9 cellular contexts compared by ENCODE assay signal in genomic region chr2:152134488-152135280, GRCh38. TPM values are rescaled to one million over a fixed set of nuclear protein-coding genes. Genes with fewer than 3 reads are reported as not detected.
A peak's percentile ranks its signal among the peaks of the same experiment; 100 is the strongest.
DNase-seq lines count a peak whose midpoint lies in the region; ATAC-seq and TF ChIP-seq lines count a peak whose summit lies in the region.
"Had no signal": no experiment of that assay in that cellular context is flagged by ENCODE, and none has a peak within 500 bp of the region (broad histone marks: within the 10 kb centered on the region; RNA-seq: fewer than 3 reads in every experiment).

No MANE protein-coding gene starts in this region.

- peaks cover 14% of the 10 kb centered on the region for H3K36me3 Mint-ChIP-seq in activated CD4-positive, alpha-beta memory T cell treated with anti-CD3 and anti-CD28 coated beads, Interleukin-2, amount 10 ng/mL, durations not matched to agents 7 days and 5 days (ENCODE audit: low read depth)
- peaks cover 34% of the 10 kb centered on the region for H3K36me3 Mint-ChIP-seq in nephron (ENCODE audit: low read depth)

- no peak overlapping the region for H3K4me3 Mint-ChIP-seq in activated CD4-positive, alpha-beta memory T cell treated with anti-CD3 and anti-CD28 coated beads, Interleukin-2, amount 10 ng/mL, durations not matched to agents 7 days and 5 days
- H3K4me3 Mint-ChIP-seq in nephron, result no peak overlapping the region

- H3K27ac Mint-ChIP-seq in activated CD4-positive, alpha-beta memory T cell treated with anti-CD3 and anti-CD28 coated beads, Interleukin-2, amount 10 ng/mL, durations not matched to agents 7 days and 5 days, result no peak overlapping the region
- peak overlapping the region; percentile 18 to 77 (median 64) for H3K27ac Mint-ChIP-seq in nephron

- TF ChIP-seq POLR2A in ovary (IDR thresholded peaks at IDR 0.05), result no peak

- H3K4me1 ChIP-seq in ovary (ENCODE audit: insufficient read depth) (peaks cover 2% of the 10 kb centered on the region), upper lobe of right lung (no peaks in the 10 kb centered on the region)
- H3K4me1 ChIP-seq: BLaER1 had no signal

- H3K27ac ChIP-seq in ovary (no peak overlapping the region), upper lobe of right lung (no peak overlapping the region)
- H3K27ac ChIP-seq: BLaER1 had no signal

- no peaks in the 10 kb centered on the region for H3K9me3 Mint-ChIP-seq in activated CD4-positive, alpha-beta memory T cell treated with anti-CD3 and anti-CD28 coated beads, Interleukin-2, amount 10 ng/mL, durations not matched to agents 7 days and 5 days
- no peaks in the 10 kb centered on the region for H3K9me3 Mint-ChIP-seq in nephron

- peaks cover 12% of the 10 kb centered on the region for H3K4me1 Mint-ChIP-seq in activated CD4-positive, alpha-beta memory T cell treated with anti-CD3 and anti-CD28 coated beads, Interleukin-2, amount 10 ng/mL, durations not matched to agents 7 days and 5 days
- peaks cover 14% of the 10 kb centered on the region for H3K4me1 Mint-ChIP-seq in nephron

- TF ChIP-seq CTCF in nephron (IDR thresholded peaks at IDR 0.05; ENCODE audit: unreplicated experiment in 3 of 3) (no peak), ovary (IDR thresholded peaks at IDR 0.05) (no peak), upper lobe of right lung (IDR thresholded peaks at IDR 0.05) (no peak)

- 52 to 56% (median 52%) methylated on average over 5 of the region's 5 CpGs for WGBS in ovary, 3 donors

- ATAC-seq in HG02870 (IDR thresholded peaks at IDR 0.05; ENCODE audit: unreplicated experiment) (peak; percentile 92), upper lobe of right lung (no peak)

- no peaks in the 10 kb centered on the region for H3K27me3 ChIP-seq in ovary
- H3K27me3 ChIP-seq in upper lobe of right lung, result no peaks in the 10 kb centered on the region
- H3K27me3 ChIP-seq: BLaER1 had no signal

- no peak for TF ChIP-seq EP300 in ovary (IDR thresholded peaks at IDR 0.05)

- POLR2A ChIA-PET in activated CD4-positive, alpha-beta memory T cell treated with anti-CD3 and anti-CD28 coated beads, Interleukin-2, amount 10 ng/mL, durations not matched to agents 7 days and 5 days (lab: Charles Lee), result no interaction called here

- no peaks in the 10 kb centered on the region for H3K36me3 ChIP-seq in ovary
- peaks cover 20% of the 10 kb centered on the region for H3K36me3 ChIP-seq in upper lobe of right lung

- H3K27me3 Mint-ChIP-seq in activated CD4-positive, alpha-beta memory T cell treated with anti-CD3 and anti-CD28 coated beads, Interleukin-2, amount 10 ng/mL, durations not matched to agents 7 days and 5 days, result no peaks in the 10 kb centered on the region
- no peaks in the 10 kb centered on the region for H3K27me3 Mint-ChIP-seq in nephron (ENCODE audit: low read depth)

- no peak overlapping the region for H3K4me3 ChIP-seq in ovary
- no peak overlapping the region for H3K4me3 ChIP-seq in upper lobe of right lung
- H3K4me3 ChIP-seq: BLaER1 had no signal

- intact Hi-C loops in ovary (cut with DNase I), result no loop called here
- intact Hi-C loops in upper lobe of right lung (cut with DNase I), result no loop called here

- DNase-seq in activated T-cell treated with anti-CD3 and anti-CD28 coated beads for 48 hours (ENCODE audit: low read depth) (peak; percentile 34), ovary (no peak), upper lobe of right lung (no peak), NCI-H2227 treated with DMSO at 0.1 percent for 48 hours (lab: John Stamatoyannopoulos, UW) (no peak)
- no peak for DNase-seq in activated T-cell treated with anti-CD3 and anti-CD28 coated beads, Interleukin-2, amount 50 U/mL, for 1 hour
- peak; percentile 51 for DNase-seq in activated CD4-positive, alpha-beta memory T cell treated with anti-CD3 and anti-CD28 coated beads, Interleukin-2, amount 10 ng/mL, durations not matched to agents 7 days and 5 days

- CTCF ChIA-PET in activated CD4-positive, alpha-beta memory T cell treated with anti-CD3 and anti-CD28 coated beads, Interleukin-2, amount 10 ng/mL, durations not matched to agents 7 days and 5 days (lab: Charles Lee), result no interaction called here

- H3K9me3 ChIP-seq in ovary (no peaks in the 10 kb centered on the region), upper lobe of right lung (no peaks in the 10 kb centered on the region)
- H3K9me3 ChIP-seq: BLaER1 had no signal

RNA-seq across cellular contexts. Expression of gene CACNB4, which starts 35.8 kb away (rescaled TPM):
- total RNA-seq in activated CD4-positive, alpha-beta memory T cell treated with anti-CD3 and anti-CD28 coated beads, Interleukin-2, amount 10 ng/mL, durations not matched to agents 7 days and 5 days, result under 1 TPM; 0.28 to 0.30 TPM
- total RNA-seq in ovary (1 to 10 TPM in 4 of 7 donors, under 1 TPM in 3; 0.62 to 1.9 (median 1.0) TPM), upper lobe of right lung (15.3 TPM)
- 1 to 10 TPM in 1 of 2 donors, under 1 TPM in 1; 0.23 to 1.1 TPM for polyA plus RNA-seq in ovary

RNA-seq across cellular contexts. Expression of gene STAM2, which starts 40.9 kb away (rescaled TPM):
- 10 to 100 TPM; 13.8 to 16.2 TPM for total RNA-seq in activated CD4-positive, alpha-beta memory T cell treated with anti-CD3 and anti-CD28 coated beads, Interleukin-2, amount 10 ng/mL, durations not matched to agents 7 days and 5 days
- 10 to 100 TPM; 29.6 to 40.0 (median 33.9) TPM for total RNA-seq in ovary
- 10 to 100 TPM in 1 of 2 donors, 1 to 10 TPM in 1; 9.5 to 21.0 TPM for polyA plus RNA-seq in ovary
- total RNA-seq in upper lobe of right lung, result 42.5 TPM

Comparison
In these comparisons a context has a peak if more than half of its experiments do, and no peak if none do; other contexts are left out.
1. DNase-seq: peak in activated T-cell treated with anti-CD3 and anti-CD28 coated beads for 48 hours (single experiment) and activated CD4-positive, alpha-beta memory T cell treated with anti-CD3 and anti-CD28 coated beads, Interleukin-2, amount 10 ng/mL, durations not matched to agents 7 days and 5 days (single experiment); none in activated T-cell treated with anti-CD3 and anti-CD28 coated beads, Interleukin-2, amount 50 U/mL, for 1 hour (single experiment), ovary (0 of 5), upper lobe of right lung (single experiment) and NCI-H2227 treated with DMSO at 0.1 percent for 48 hours (single experiment).